26 cellular contexts compared by ENCODE assay signal in genomic region chr1:48725331-48725730, GRCh38. TPM values are rescaled to one million over a fixed set of nuclear protein-coding genes. Genes with fewer than 3 reads are reported as not detected.
DNase-seq lines count a peak whose midpoint lies in the region; ATAC-seq, FAIRE-seq and TF ChIP-seq lines count a peak whose summit lies in the region.
"Had no signal": no experiment of that assay in that cellular context is flagged by ENCODE, and none has a peak within 500 bp of the region (broad histone marks: within the 10 kb centered on the region; RNA-seq: fewer than 3 reads in every experiment).

No MANE protein-coding gene starts in this region.

- H3K4me3 ChIP-seq in BJ (ENCODE audit: low read depth, low read length) (no peak overlapping the region), IMR-90 (ENCODE audit: insufficient read depth, low read depth, low read length) (no peak overlapping the region), bronchial epithelial cell (ENCODE audit: low read depth, low read length) (no peak overlapping the region)

- H2BK15ac ChIP-seq in IMR-90 (ENCODE audit: low read depth, low read length): no peak overlapping the region

- H4K5ac ChIP-seq in IMR-90 (ENCODE audit: low read depth, low read length): no peak overlapping the region

- H3K4me3 Mint-ChIP-seq in activated T-cell treated with anti-CD3 and anti-CD28 coated beads, Interleukin-2, amount 50 U/mL, for 24 hours: no peak overlapping the region
- H3K4me3 Mint-ChIP-seq: CD8-positive, alpha-beta memory T cell; IgD-negative memory B cell had no signal

- dilution Hi-C loops in IMR-90 (cut with HindIII; ENCODE audit: low sequenced_read_pairs, unreplicated experiment): no loop called here

- H4K8ac ChIP-seq in IMR-90 (ENCODE audit: low read depth in 2 of 2, low read length in 2 of 2): no peak overlapping the region

- H4K20me1 ChIP-seq in IMR-90 (ENCODE audit: insufficient read depth, low read length): no peaks in the 10 kb centered on the region

- no peaks in the 10 kb centered on the region for H3K36me3 ChIP-seq in BJ (ENCODE audit: control insufficient read depth, insufficient read depth, low read length)
- H3K36me3 ChIP-seq in IMR-90 (ENCODE audit: control insufficient read depth, insufficient read depth, low read length): no peaks in the 10 kb centered on the region
- no peaks in the 10 kb centered on the region for H3K36me3 ChIP-seq in bronchial epithelial cell (ENCODE audit: control insufficient read depth, insufficient read depth, low read length)

- no peaks in the 10 kb centered on the region for H3K4me1 ChIP-seq in IMR-90 (ENCODE audit: control insufficient read depth, insufficient read depth, low read length)

- no peak overlapping the region for H3K27ac ChIP-seq in IMR-90 (ENCODE audit: insufficient read depth, low read length)
- H3K27ac ChIP-seq: C4-2B, KMS-11, RWPE1 had no signal

- no peaks in the 10 kb centered on the region for H3K9me3 ChIP-seq in IMR-90 (ENCODE audit: control insufficient read depth, insufficient read depth, low read length)

- no peak for TF ChIP-seq POLR2A in IMR-90 (IDR thresholded peaks at IDR 0.05; ENCODE audit: low read depth, low read length)

- in situ Hi-C loops in IMR-90 (cut with MboI; ENCODE audit: low sequenced_read_pairs): no loop called here

- CTCF ChIA-PET in BJ (lab: Yijun Ruan, JAX) (no interaction called here), IMR-90 (lab: Yijun Ruan, JAX) (no interaction called here)

- H3K27me3 Mint-ChIP-seq in activated T-cell treated with anti-CD3 and anti-CD28 coated beads, Interleukin-2, amount 50 U/mL, for 24 hours: no peaks in the 10 kb centered on the region
- H3K27me3 Mint-ChIP-seq: CD8-positive, alpha-beta memory T cell; IgD-negative memory B cell had no signal

- no peak overlapping the region for H3K23ac ChIP-seq in IMR-90 (ENCODE audit: low read depth, low read length)

- H3K27me3 ChIP-seq in BJ (ENCODE audit: control insufficient read depth, insufficient read depth, low read length) (no peaks in the 10 kb centered on the region), IMR-90 (ENCODE audit: control insufficient read depth, insufficient read depth, low read length) (no peaks in the 10 kb centered on the region), bronchial epithelial cell (ENCODE audit: control insufficient read depth, insufficient read depth, low read length) (no peaks in the 10 kb centered on the region)

- no peaks in the 10 kb centered on the region for H3K9me1 ChIP-seq in IMR-90 (ENCODE audit: insufficient read depth, low read length)

- POLR2A ChIA-PET in BJ (lab: Charles Lee): no interaction called here
- POLR2A ChIA-PET in IMR-90 (lab: Charles Lee; ENCODE audit: unreplicated experiment): no interaction called here

- TF ChIP-seq CTCF in BJ (IDR thresholded peaks at IDR 0.05; ENCODE audit: insufficient read depth, low read depth, low read length) (no peak), IMR-90 (conservative IDR thresholded peaks at IDR 0.05; ENCODE audit: low read depth, low read length) (no peak), bronchial epithelial cell (IDR thresholded peaks at IDR 0.05; ENCODE audit: insufficient read depth, low read length, severe bottlenecking) (no peak)

- no peak overlapping the region for H3K4ac ChIP-seq in IMR-90 (ENCODE audit: low read depth, low read length)

- no TSS peak for BruUV-seq in IMR-90 (replicated peaks; lab: Mats Ljungman, UMichigan)

- peaks cover 2% of the 10 kb centered on the region for H3K36me3 Mint-ChIP-seq in activated T-cell treated with anti-CD3 and anti-CD28 coated beads, Interleukin-2, amount 50 U/mL, for 24 hours (ENCODE audit: low read depth)
- H3K36me3 Mint-ChIP-seq: CD8-positive, alpha-beta memory T cell had no signal

- no peak overlapping the region for H3K4me2 ChIP-seq in IMR-90 (ENCODE audit: low read depth, low read length)
- H3K4me2 ChIP-seq: KMS-11 had no signal

- no peak overlapping the region for H3K18ac ChIP-seq in IMR-90 (ENCODE audit: low read depth, low read length)

- no peak overlapping the region for H4K91ac ChIP-seq in IMR-90 (ENCODE audit: insufficient read depth, low read depth, low read length)

- H2AK9ac ChIP-seq in IMR-90 (replicated peaks; ENCODE audit: low read depth, low read length, poor library complexity): no peak overlapping the region

- no peak overlapping the region for H3K14ac ChIP-seq in IMR-90 (replicated peaks; ENCODE audit: low read depth, low read length)

- H2BK120ac ChIP-seq in IMR-90 (ENCODE audit: low read depth, low read length): no peak overlapping the region

- ATAC-seq in IMR-90 (ENCODE audit: low read depth) (no peak), HG03460 (IDR thresholded peaks at IDR 0.05; ENCODE audit: unreplicated experiment) (no peak)

- H2AK5ac ChIP-seq in IMR-90 (ENCODE audit: low read depth, low read length): no peak overlapping the region

- no peak overlapping the region for H3K9ac ChIP-seq in IMR-90 (ENCODE audit: low read depth, low read length)
- H3K9ac ChIP-seq: KMS-11 had no signal

- H3K4me1 Mint-ChIP-seq in activated T-cell treated with anti-CD3 and anti-CD28 coated beads, Interleukin-2, amount 50 U/mL, for 24 hours (ENCODE audit: low read depth): peaks cover 12% of the 10 kb centered on the region

- DNase-seq in BJ (ENCODE audit: low read depth): peak; percentile 42
- DNase-seq in IMR-90: peak; percentile 7
- DNase-seq in bronchial epithelial cell (ENCODE audit: low read depth): peak; percentile 27
- DNase-seq in kidney tubule cell (ENCODE audit: low spot score): peak; percentile 61
- DNase-seq in activated T-cell treated with anti-CD3 and anti-CD28 coated beads, Interleukin-2, amount 50 U/mL, for 24 hours: no peak
- DNase-seq in HUDEP-2 (lab: John Stamatoyannopoulos, UW; ENCODE audit: unreplicated experiment in 76 of 76): no peak
- DNase-seq: CD8-positive, alpha-beta memory T cell; DMS 273 treated with DMSO at 0.1 percent for 48 hours; DMS79 treated with DMSO at 0.1 percent for 48 hours; H7; NCI-H1092; NCI-H1417 treated with DMSO at 0.1 percent for 48 hours; NCI-H1694 treated with DMSO at 0.1 percent for 48 hours; NCI-H2081; NCI-H2227 treated with DMSO at 0.1 percent for 48 hours; NCI-H526 treated with DMSO at 0.1 percent for 48 hours; SHP77 had no signal

- no peaks in the 10 kb centered on the region for H3K79me1 ChIP-seq in IMR-90 (ENCODE audit: low read depth in 1 of 2, low read length in 2 of 2)

- WGBS in IMR-90 (ENCODE audit: extremely low coverage in 2 of 2, insufficient read length in 1 of 2), 2 experiments: no CpG with 5 or more reads among the region's 1 CpG

- H2AFZ ChIP-seq in IMR-90 (replicated peaks; ENCODE audit: low read length, poor library complexity): no peak overlapping the region

- no peak overlapping the region for H3K27ac Mint-ChIP-seq in activated T-cell treated with anti-CD3 and anti-CD28 coated beads, Interleukin-2, amount 50 U/mL, for 24 hours
- H3K27ac Mint-ChIP-seq: CD8-positive, alpha-beta memory T cell had no signal

- no peak for FAIRE-seq in bronchial epithelial cell (lab: Jason Lieb, UNC)
- FAIRE-seq: A204.1, GM12892 had no signal

- H2BK20ac ChIP-seq in IMR-90 (ENCODE audit: low read depth, low read length): no peak overlapping the region

- H3K9me3 Mint-ChIP-seq in activated T-cell treated with anti-CD3 and anti-CD28 coated beads, Interleukin-2, amount 50 U/mL, for 24 hours: no peaks in the 10 kb centered on the region
- H3K9me3 Mint-ChIP-seq: CD8-positive, alpha-beta memory T cell; IgD-negative memory B cell had no signal

- TF ChIP-seq RAD21 in IMR-90 (IDR thresholded peaks at IDR 0.05; ENCODE audit: low read length): no peak

- intact Hi-C loops in IMR-90 (cut with micrococcal nuclease): no loop called here

- H2BK5ac ChIP-seq in IMR-90 (ENCODE audit: low read depth, low read length, poor library complexity, severe bottlenecking): no peak overlapping the region

- H3K56ac ChIP-seq in IMR-90 (ENCODE audit: extremely low read depth, insufficient read depth, low read length): no peak overlapping the region

TF ChIP-seq in IMR-90, 13 proteins besides CTCF, POLR2A, EP300 and RAD21:
- TF ChIP-seq CEBPB (IDR thresholded peaks at IDR 0.05; ENCODE audit: low read depth, low read length) (no peak), FOS (IDR thresholded peaks at IDR 0.05; ENCODE audit: low read depth, low read length) (no peak), RCOR1 (IDR thresholded peaks at IDR 0.05; ENCODE audit: insufficient replicate concordance, low read length) (no peak), SMC3 (IDR thresholded peaks at IDR 0.05; ENCODE audit: low read depth, low read length) (no peak)
TF ChIP-seq in IMR-90: peak in this region for 0.

RNA-seq across cellular contexts. Expression of gene BEND5, which starts 51.4 kb away (rescaled TPM):
- polyA plus RNA-seq in BJ (2011; rRNA removed) (not detected in 2 replicates), IMR-90 (2012; rRNA removed) (1.2 and 1.3 TPM in 2 replicates)
- polyA minus RNA-seq in BJ (2011; rRNA and poly(A)+ RNA removed): not detected in 2 replicates
- total RNA-seq in IMR-90 (2012; rRNA removed) (0.83 and 1.1 TPM in 2 replicates), bronchial epithelial cell (not detected in 2 replicates)
- 0.73 and 0.93 TPM in 2 replicates for polyA plus RNA-seq in IMR-90 (2012; cell fraction: cytosol; rRNA removed)
- polyA plus RNA-seq in IMR-90 (2012; cell fraction: nucleus; rRNA removed; ENCODE audit: low replicate concordance): 0.25 and 0.38 TPM in 2 replicates
- total RNA-seq: NCI-H460, SK-MEL-5 had no signal

Comparison
In these comparisons a context has a peak if more than half of its experiments do, and no peak if none do; other contexts are left out.
1. DNase-seq: peak in BJ (single experiment), IMR-90 (single experiment), bronchial epithelial cell (single experiment) and kidney tubule cell (single experiment); none in activated T-cell treated with anti-CD3 and anti-CD28 coated beads, Interleukin-2, amount 50 U/mL, for 24 hours (single experiment) and HUDEP-2 (0 of 76).